19 cellular contexts compared by ENCODE assay signal in genomic region chr6:85637579-85637978, GRCh38. TPM values are rescaled to one million over a fixed set of nuclear protein-coding genes. Genes with fewer than 3 reads are reported as not detected.
A peak's percentile ranks its signal among the peaks of the same experiment; 100 is the strongest.
DNase-seq lines count a peak whose midpoint lies in the region; ATAC-seq and TF ChIP-seq lines count a peak whose summit lies in the region.
"Had no signal": no experiment of that assay in that cellular context is flagged by ENCODE, and none has a peak within 500 bp of the region (broad histone marks: within the 10 kb centered on the region; RNA-seq: fewer than 3 reads in every experiment).

No MANE protein-coding gene starts in this region.

- H4K20me1 ChIP-seq in GM23338 (replicated peaks; ENCODE audit: insufficient read depth) (peaks cover 85% of the 10 kb centered on the region), smooth muscle cell (ENCODE audit: low read depth) (peaks cover 100% of the 10 kb centered on the region), osteoblast (ENCODE audit: insufficient read depth, low read length) (peaks cover 74% of the 10 kb centered on the region)

- H3K79me2 ChIP-seq in GM23338 (replicated peaks; ENCODE audit: insufficient read depth) (peaks cover 100% of the 10 kb centered on the region), smooth muscle cell (ENCODE audit: low read depth) (peaks cover 100% of the 10 kb centered on the region), osteoblast (ENCODE audit: insufficient read depth, low read length) (peaks cover 97% of the 10 kb centered on the region)

- H3K9me2 ChIP-seq in GM23338 (ENCODE audit: insufficient read depth): no peaks in the 10 kb centered on the region

- in situ Hi-C loops in GM13976 (cut with MboI; ENCODE audit: low sequenced_read_pairs, unreplicated experiment): no loop called here

- H3K4me1 ChIP-seq in GM23338 (ENCODE audit: insufficient read depth): peaks cover 22% of the 10 kb centered on the region
- peaks cover 19% of the 10 kb centered on the region for H3K4me1 ChIP-seq in smooth muscle cell (ENCODE audit: low read depth)
- peaks cover 16% of the 10 kb centered on the region for H3K4me1 ChIP-seq in osteoblast (ENCODE audit: insufficient read depth, low read length)

- H3K4me2 ChIP-seq in GM23338 (no peak overlapping the region), smooth muscle cell (peak overlapping the region; percentile 30), osteoblast (ENCODE audit: insufficient read depth, low read length) (no peak overlapping the region)

- peaks cover 77% of the 10 kb centered on the region for H3K36me3 ChIP-seq in GM23338 (ENCODE audit: insufficient read depth)
- peaks cover 42% of the 10 kb centered on the region for H3K36me3 ChIP-seq in smooth muscle cell (ENCODE audit: low read depth)
- H3K36me3 ChIP-seq in osteoblast (ENCODE audit: insufficient read depth, low read length): peaks cover 77% of the 10 kb centered on the region
- H3K36me3 ChIP-seq: ovary had no signal

- H3K27me3 Mint-ChIP-seq in activated naive CD4-positive, alpha-beta T cell treated with anti-CD3 and anti-CD28 coated beads, Interleukin-2, amount 10 ng/mL, durations not matched to agents 7 days and 5 days: peaks cover 4% of the 10 kb centered on the region
- H3K27me3 Mint-ChIP-seq in GM23338 (ENCODE audit: insufficient read depth, low read depth, poor library complexity): peaks cover 13% of the 10 kb centered on the region
- no peaks in the 10 kb centered on the region for H3K27me3 Mint-ChIP-seq in activated T-helper 17 cell treated with anti-CD3 and anti-CD28 coated beads, Interleukin-2, amount 50 U/mL, for 72 hours

- no peak overlapping the region for H3K4me3 ChIP-seq in GM23338
- H3K4me3 ChIP-seq in smooth muscle cell: no peak overlapping the region
- no peak overlapping the region for H3K4me3 ChIP-seq in osteoblast (ENCODE audit: insufficient read depth, low read length)
- H3K4me3 ChIP-seq: dorsolateral prefrontal cortex, mucosa of descending colon, ovary, thoracic aorta had no signal

- H3F3A ChIP-seq in GM23338 (replicated peaks; ENCODE audit: low read depth): no peaks in the 10 kb centered on the region; the same call in 1 of the 2 replicates
- H3F3A ChIP-seq in smooth muscle cell (ENCODE audit: low read depth): no peaks in the 10 kb centered on the region

- no peak overlapping the region for H3K9ac ChIP-seq in smooth muscle cell (ENCODE audit: low read depth)

- peak overlapping the region; percentile 12 for H3K27ac Mint-ChIP-seq in activated naive CD4-positive, alpha-beta T cell treated with anti-CD3 and anti-CD28 coated beads, Interleukin-2, amount 10 ng/mL, durations not matched to agents 7 days and 5 days
- H3K27ac Mint-ChIP-seq in GM23338: no peak overlapping the region
- peak overlapping the region; percentile 32 for H3K27ac Mint-ChIP-seq in activated T-helper 17 cell treated with anti-CD3 and anti-CD28 coated beads, Interleukin-2, amount 50 U/mL, for 72 hours

- CTCF ChIA-PET in activated naive CD4-positive, alpha-beta T cell treated with anti-CD3 and anti-CD28 coated beads, Interleukin-2, amount 10 ng/mL, durations not matched to agents 7 days and 5 days (lab: Charles Lee): no interaction called here

- TF ChIP-seq CTCF in GM23338 (conservative IDR thresholded peaks at IDR 0.05; ENCODE audit: low read depth in 2 of 2) (no peak), smooth muscle cell (IDR thresholded peaks at IDR 0.05; ENCODE audit: borderline replicate concordance, insufficient read depth, poor library complexity, severe bottlenecking) (no peak), osteoblast (IDR thresholded peaks at IDR 0.05; ENCODE audit: extremely low read depth, low read depth, low read length) (no peak), GM13976 (IDR thresholded peaks at IDR 0.05; ENCODE audit: borderline replicate concordance, control extremely low read depth, extremely low read depth, insufficient read depth, missing control alignments) (no peak)

- no peaks in the 10 kb centered on the region for H3K9me3 Mint-ChIP-seq in activated naive CD4-positive, alpha-beta T cell treated with anti-CD3 and anti-CD28 coated beads, Interleukin-2, amount 10 ng/mL, durations not matched to agents 7 days and 5 days
- H3K9me3 Mint-ChIP-seq in GM23338: no peaks in the 10 kb centered on the region
- H3K9me3 Mint-ChIP-seq in activated T-helper 17 cell treated with anti-CD3 and anti-CD28 coated beads, Interleukin-2, amount 50 U/mL, for 72 hours: no peaks in the 10 kb centered on the region

- no peak overlapping the region for H3K4me3 Mint-ChIP-seq in activated naive CD4-positive, alpha-beta T cell treated with anti-CD3 and anti-CD28 coated beads, Interleukin-2, amount 10 ng/mL, durations not matched to agents 7 days and 5 days
- 0 out of 3 replicates have a peak overlapping the region, but pooled peaks have one; percentile 14 for H3K4me3 Mint-ChIP-seq in GM23338
- peak overlapping the region; percentile 97 for H3K4me3 Mint-ChIP-seq in activated T-helper 17 cell treated with anti-CD3 and anti-CD28 coated beads, Interleukin-2, amount 50 U/mL, for 72 hours

- WGBS in smooth muscle cell (ENCODE audit: low lambda C conversion rate): 79% methylated on average over 3 of the region's 3 CpGs

- no peaks in the 10 kb centered on the region for H3K9me3 ChIP-seq in smooth muscle cell (replicated peaks; ENCODE audit: low read depth)
- H3K9me3 ChIP-seq in osteoblast (ENCODE audit: low read depth, low read length): no peaks in the 10 kb centered on the region
- H3K9me3 ChIP-seq: mucosa of descending colon, ovary, thoracic aorta had no signal

- peaks cover 76% of the 10 kb centered on the region for H3K36me3 Mint-ChIP-seq in activated naive CD4-positive, alpha-beta T cell treated with anti-CD3 and anti-CD28 coated beads, Interleukin-2, amount 10 ng/mL, durations not matched to agents 7 days and 5 days
- H3K36me3 Mint-ChIP-seq in GM23338 (ENCODE audit: low read depth): peaks cover 97% of the 10 kb centered on the region
- H3K36me3 Mint-ChIP-seq in activated T-helper 17 cell treated with anti-CD3 and anti-CD28 coated beads, Interleukin-2, amount 50 U/mL, for 72 hours (ENCODE audit: low read depth): peaks cover 99% of the 10 kb centered on the region

- no peak for DNase-seq in activated naive CD4-positive, alpha-beta T cell treated with anti-CD3 and anti-CD28 coated beads, Interleukin-2, amount 10 ng/mL, durations not matched to agents 7 days and 5 days
- no peak for DNase-seq in activated naive CD4-positive, alpha-beta T cell treated with Interleukin-2 at 50 U/mL for 16 hours
- no peak for DNase-seq in GM23338 (ENCODE audit: low spot score)
- DNase-seq in smooth muscle cell (lab: John Stamatoyannopoulos, UW; ENCODE audit: unreplicated experiment): no peak
- no peak for DNase-seq in osteoblast (ENCODE audit: insufficient read length, low spot score, missing footprints)
- DNase-seq in GM13976 (ENCODE audit: low spot score): no peak
- DNase-seq: activated gamma-delta T cell; dorsolateral prefrontal cortex; NCI-H2171 treated with DMSO at 0.1 percent for 48 hours; NCI-H748 treated with DMSO at 0.1 percent for 48 hours; ovary; stimulated activated CD4-positive, alpha-beta T cell treated with anti-CD3 and anti-CD28 coated beads, Interleukin-2, amount 100 ng/mL, for 48 hours had no signal

- peaks cover 54% of the 10 kb centered on the region for H3K4me1 Mint-ChIP-seq in activated naive CD4-positive, alpha-beta T cell treated with anti-CD3 and anti-CD28 coated beads, Interleukin-2, amount 10 ng/mL, durations not matched to agents 7 days and 5 days
- H3K4me1 Mint-ChIP-seq in GM23338: peaks cover 42% of the 10 kb centered on the region
- peaks cover 39% of the 10 kb centered on the region for H3K4me1 Mint-ChIP-seq in activated T-helper 17 cell treated with anti-CD3 and anti-CD28 coated beads, Interleukin-2, amount 50 U/mL, for 72 hours

- H2AFZ ChIP-seq in GM23338 (no peak overlapping the region), smooth muscle cell (ENCODE audit: low read depth) (no peak overlapping the region), osteoblast (ENCODE audit: low read length) (no peak overlapping the region)

- H3K27me3 ChIP-seq in GM23338 (ENCODE audit: insufficient read depth) (no peaks in the 10 kb centered on the region), smooth muscle cell (ENCODE audit: low read depth) (no peaks in the 10 kb centered on the region), osteoblast (ENCODE audit: insufficient read depth, low read length) (no peaks in the 10 kb centered on the region)
- H3K27me3 ChIP-seq: dorsolateral prefrontal cortex, ovary had no signal

- H3K27ac ChIP-seq in GM23338 (ENCODE audit: low read depth) (no peak overlapping the region), smooth muscle cell (ENCODE audit: low read depth) (no peak overlapping the region), osteoblast (ENCODE audit: low read depth, low read length) (no peak overlapping the region)
- H3K27ac ChIP-seq: dorsolateral prefrontal cortex, HL-60, ovary, thoracic aorta had no signal

- ATAC-seq in GM23338: no peak
- no peak for ATAC-seq in activated T-helper 17 cell treated with anti-CD3 and anti-CD28 coated beads, Interleukin-2, amount 50 U/mL, for 72 hours (replicated peaks)
- no peak for ATAC-seq in GM19455 (IDR thresholded peaks at IDR 0.05; ENCODE audit: unreplicated experiment)
- ATAC-seq: esophagus mucosa, left lobe of liver, mucosa of descending colon had no signal

TF ChIP-seq in GM23338, 12 proteins besides CTCF, POLR2A, EP300 and RAD21 (continues in another document):
- TF ChIP-seq EZH2phosphoT487 (IDR thresholded peaks at IDR 0.05; ENCODE audit: unreplicated experiment): no peak

RNA-seq across cellular contexts. Expression of gene SYNCRIP, which starts 5.1 kb away (rescaled TPM):
- 163 and 169 TPM in 2 replicates for total RNA-seq in GM23338 (2014; rRNA removed; shearing (Covaris generic))
- 149 and 164 TPM in 2 replicates for polyA plus RNA-seq in GM23338 (2016; fragmentation: Nextera tagmentation; extraction: Ambion mirVana)
- total RNA-seq in activated T-helper 17 cell treated with anti-CD3 and anti-CD28 coated beads, Interleukin-2, amount 50 U/mL, for 72 hours: 100 to 1,000 TPM; 106 to 175 TPM
- 74.6 and 87.3 TPM in 2 replicates for total RNA-seq in smooth muscle cell
- 53.1 and 60.9 TPM in 2 replicates for polyA plus RNA-seq in smooth muscle cell
- 59.4 and 59.8 TPM in 2 replicates for total RNA-seq in osteoblast

RNA-seq across cellular contexts. Expression of gene SNX14, which starts 43.9 kb away (rescaled TPM):
- total RNA-seq in GM23338 (2014; rRNA removed; shearing (Covaris generic)): 32.0 and 39.4 TPM in 2 replicates
- polyA plus RNA-seq in GM23338 (2016; fragmentation: Nextera tagmentation; extraction: Ambion mirVana): 19.9 and 23.1 TPM in 2 replicates
- total RNA-seq in activated T-helper 17 cell treated with anti-CD3 and anti-CD28 coated beads, Interleukin-2, amount 50 U/mL, for 72 hours: 10 to 100 TPM; 59.1 to 76.6 TPM
- 123 and 134 TPM in 2 replicates for total RNA-seq in smooth muscle cell
- polyA plus RNA-seq in smooth muscle cell: 50.8 and 53.0 TPM in 2 replicates
- 117 and 146 TPM in 2 replicates for total RNA-seq in osteoblast
